8 cellular contexts compared by ENCODE assay signal in genomic region chr9:17116400-17116837, GRCh38.
DNase-seq lines count a peak whose midpoint lies in the region; ATAC-seq and TF ChIP-seq lines count a peak whose summit lies in the region.
"Had no signal": no experiment of that assay in that cellular context is flagged by ENCODE, and none has a peak within 500 bp of the region (broad histone marks: within the 10 kb centered on the region; RNA-seq: fewer than 3 reads in every experiment).

No MANE protein-coding gene starts in this region.

- peak; percentile 15 for TF ChIP-seq CTCF in GM12864 (IDR thresholded peaks at IDR 0.05; ENCODE audit: low read depth, low read length, missing control alignments)
- TF ChIP-seq CTCF in WI38 (IDR thresholded peaks at IDR 0.05; ENCODE audit: low read depth, low read length) = peak; percentile 9; the same call in 1 of the 2 replicates

- no peak for DNase-seq in GM12864 (ENCODE audit: low read depth)
- DNase-seq in NCI-H146 (lab: John Stamatoyannopoulos, UW) = peak; percentile 73
- peak; percentile 41 for DNase-seq in iris pigment epithelial cell (ENCODE audit: low read depth)
- DNase-seq in activated gamma-delta T cell (lab: John Stamatoyannopoulos, UW) = no peak
- DNase-seq: naive B cell had no signal

- no peak overlapping the region for H3K4me3 ChIP-seq in GM12864 (ENCODE audit: low read depth, low read length)
- H3K4me3 ChIP-seq in WI38 (ENCODE audit: low read depth, low read length) = no peak overlapping the region

- ATAC-seq in GM18861 (IDR thresholded peaks at IDR 0.05; ENCODE audit: unreplicated experiment) = no peak
- ATAC-seq in HG03469 (IDR thresholded peaks at IDR 0.05; ENCODE audit: unreplicated experiment) = no peak

Comparison
In these comparisons a context has a peak if more than half of its experiments do, and no peak if none do; other contexts are left out.
1. DNase-seq: peak in NCI-H146 (single experiment) and iris pigment epithelial cell (single experiment); none in GM12864 (single experiment) and activated gamma-delta T cell (single experiment).